17 cellular contexts compared by ENCODE assay signal in genomic region chr16:57938484-57938883, GRCh38. TPM values are rescaled to one million over a fixed set of nuclear protein-coding genes. Genes with fewer than 3 reads are reported as not detected.
DNase-seq lines count a peak whose midpoint lies in the region; ATAC-seq, FAIRE-seq and TF ChIP-seq lines count a peak whose summit lies in the region.
"Had no signal": no experiment of that assay in that cellular context is flagged by ENCODE, and none has a peak within 500 bp of the region (broad histone marks: within the 10 kb centered on the region; RNA-seq: fewer than 3 reads in every experiment).

No MANE protein-coding gene starts in this region.

- no peaks in the 10 kb centered on the region for H3K9me2 ChIP-seq in PC-9 (ENCODE audit: insufficient read depth)

- peaks cover 3% of the 10 kb centered on the region; the same call in 1 of the 2 replicates for H3F3A ChIP-seq in PC-9 (ENCODE audit: insufficient read depth, low read depth)

- CTCF ChIA-PET in PC-9 (lab: Charles Lee) (interaction anchor here (0.7 kb wide), 1 partner anchor 62 kb away, joined by 3 read pairs; the partner anchor contains the start of gene ZNF319), endothelial cell of umbilical vein (lab: Charles Lee) (interaction anchor here (1.3 to 1.5 kb wide), 4 partner anchors 11 to 36 kb away, joined by 3 to 5 read pairs (median 4); no protein-coding TSS in a partner anchor)

- H3K9me3 Mint-ChIP-seq in HFFc6: no peaks in the 10 kb centered on the region
- H3K9me3 Mint-ChIP-seq: CD4-positive, alpha-beta memory T cell had no signal

- H3K4me1 Mint-ChIP-seq in HFFc6 (ENCODE audit: low read depth): peaks cover 20% of the 10 kb centered on the region
- H3K4me1 Mint-ChIP-seq: CD4-positive, alpha-beta memory T cell had no signal

- no peak overlapping the region for H3K4me3 Mint-ChIP-seq in HFFc6
- H3K4me3 Mint-ChIP-seq: CD4-positive, alpha-beta memory T cell had no signal

- H3K9me1 ChIP-seq in endothelial cell of umbilical vein (replicated peaks; ENCODE audit: control insufficient read depth, extremely low read depth, insufficient read depth, low read length): no peaks in the 10 kb centered on the region

- dilution Hi-C loops in endothelial cell of umbilical vein (cut with MboI; ENCODE audit: extremely low pct_ligation_motif_present, low sequenced_read_pairs): no loop called here

- H3K27me3 Mint-ChIP-seq in HFFc6 (ENCODE audit: insufficient read depth): peaks cover 27% of the 10 kb centered on the region

- H3K4me2 ChIP-seq in PC-9 (no peak overlapping the region), endothelial cell of umbilical vein (ENCODE audit: insufficient read depth, low read length) (no peak overlapping the region), osteoblast (ENCODE audit: insufficient read depth, low read length) (no peak overlapping the region)

- DNase-seq in HFFc6: no peak
- DNase-seq in PC-9: no peak
- DNase-seq in endothelial cell of umbilical vein (ENCODE audit: low read depth, low spot score): no peak
- no peak for DNase-seq in osteoblast (ENCODE audit: insufficient read length, low spot score, missing footprints)
- no peak for DNase-seq in GM13976 (ENCODE audit: low spot score)
- no peak for DNase-seq in KBM-7
- no peak for DNase-seq in left lobe of liver (ENCODE audit: low spot score)
- DNase-seq: BE2C; CD4-positive, alpha-beta memory T cell; GF-D8; NCI-H1417 treated with DMSO at 0.1 percent for 48 hours; NCI-H510A; NCI-H82 had no signal

- no peak overlapping the region for H3K4me3 ChIP-seq in PC-9
- no peak overlapping the region for H3K4me3 ChIP-seq in endothelial cell of umbilical vein (replicated peaks in 1 of 3; ENCODE audit: insufficient read depth in 1 of 3, low read depth in 1 of 3, low read length in 3 of 3)
- no peak overlapping the region for H3K4me3 ChIP-seq in osteoblast (ENCODE audit: insufficient read depth, low read length)

- BruUV-seq in PC-9 (replicated peaks; lab: Mats Ljungman, UMichigan) (TSS peak; percentile 19), endothelial cell of umbilical vein (replicated peaks; lab: Mats Ljungman, UMichigan) (no TSS peak)

- intact Hi-C loops in PC-9 (cut with micrococcal nuclease; ENCODE audit: unreplicated experiment): no loop called here
- intact Hi-C loops in endothelial cell of umbilical vein (cut with micrococcal nuclease): no loop called here

- TF ChIP-seq POLR2A in endothelial cell of umbilical vein (IDR thresholded peaks at IDR 0.05; ENCODE audit: low read depth, low read length): no peak

- no peaks in the 10 kb centered on the region for H3K36me3 Mint-ChIP-seq in HFFc6 (ENCODE audit: low read depth)
- H3K36me3 Mint-ChIP-seq: CD4-positive, alpha-beta memory T cell had no signal

- POLR2A ChIA-PET in PC-9 (lab: Charles Lee; ENCODE audit: unreplicated experiment): interaction anchor here (0.7 kb wide), 1 partner anchor 386 kb away, joined by 5 read pairs; no protein-coding TSS in a partner anchor
- POLR2A ChIA-PET in endothelial cell of umbilical vein (lab: Charles Lee): no interaction called here

- H3K27me3 ChIP-seq in PC-9 (ENCODE audit: insufficient read depth, low read depth) (no peaks in the 10 kb centered on the region), endothelial cell of umbilical vein (ENCODE audit: control insufficient read depth in 2 of 2, insufficient read depth in 2 of 2, low read length in 2 of 2) (no peaks in the 10 kb centered on the region), osteoblast (ENCODE audit: insufficient read depth, low read length) (no peaks in the 10 kb centered on the region)
- H3K27me3 ChIP-seq: BE2C had no signal

- H3K79me2 ChIP-seq in PC-9 (ENCODE audit: low read depth) (no peaks in the 10 kb centered on the region), endothelial cell of umbilical vein (ENCODE audit: control insufficient read depth, insufficient read depth, low read length) (no peaks in the 10 kb centered on the region), osteoblast (ENCODE audit: insufficient read depth, low read length) (no peaks in the 10 kb centered on the region)

- H4K20me1 ChIP-seq in PC-9 (ENCODE audit: insufficient read depth): no peaks in the 10 kb centered on the region
- H4K20me1 ChIP-seq in endothelial cell of umbilical vein (replicated peaks; ENCODE audit: control insufficient read depth, extremely low read depth, insufficient read depth, low read length): no peaks in the 10 kb centered on the region
- no peaks in the 10 kb centered on the region for H4K20me1 ChIP-seq in osteoblast (ENCODE audit: insufficient read depth, low read length)

- H3K27ac ChIP-seq in PC-9 (no peak overlapping the region), endothelial cell of umbilical vein (ENCODE audit: insufficient read depth, low read depth, low read length) (no peak overlapping the region), osteoblast (ENCODE audit: low read depth, low read length) (no peak overlapping the region)

- H3K4me1 ChIP-seq in PC-9 (replicated peaks; ENCODE audit: insufficient read depth) (peaks cover 20% of the 10 kb centered on the region; the same call in 1 of the 2 replicates), endothelial cell of umbilical vein (ENCODE audit: control insufficient read depth, extremely low read depth, insufficient read depth, low read length) (no peaks in the 10 kb centered on the region), osteoblast (ENCODE audit: insufficient read depth, low read length) (peaks cover 2% of the 10 kb centered on the region)

- in situ Hi-C loops in GM13976 (cut with MboI; ENCODE audit: low sequenced_read_pairs, unreplicated experiment): no loop called here
- in situ Hi-C loops in KBM-7 (cut with MboI; ENCODE audit: low pct_unique_long_range_greater_than_20kb, low sequenced_read_pairs): no loop called here

- no peaks in the 10 kb centered on the region for H3K36me3 ChIP-seq in PC-9 (ENCODE audit: low read depth)
- H3K36me3 ChIP-seq in endothelial cell of umbilical vein (ENCODE audit: control insufficient read depth in 2 of 2, extremely low read depth in 1 of 2, insufficient read depth in 2 of 2, low read length in 2 of 2): no peaks in the 10 kb centered on the region
- no peaks in the 10 kb centered on the region for H3K36me3 ChIP-seq in osteoblast (ENCODE audit: insufficient read depth, low read length)

- no peak for ATAC-seq in left lobe of liver
- ATAC-seq in HG03354 (IDR thresholded peaks at IDR 0.05; ENCODE audit: poor library complexity, severe bottlenecking, unreplicated experiment): no peak

- FAIRE-seq in endothelial cell of umbilical vein (lab: Jason Lieb, UNC): no peak
- FAIRE-seq: D721Med had no signal

- no peak overlapping the region for H2AFZ ChIP-seq in PC-9
- peak overlapping the region; percentile 22 for H2AFZ ChIP-seq in endothelial cell of umbilical vein (ENCODE audit: low read depth, low read length)
- H2AFZ ChIP-seq in osteoblast (ENCODE audit: low read length): peak overlapping the region; percentile 17

- H3K9me3 ChIP-seq in PC-9 (ENCODE audit: insufficient read depth, low read depth) (no peaks in the 10 kb centered on the region), endothelial cell of umbilical vein (replicated peaks; ENCODE audit: control insufficient read depth, insufficient read depth, low read length) (no peaks in the 10 kb centered on the region), osteoblast (ENCODE audit: low read depth, low read length) (no peaks in the 10 kb centered on the region)
- H3K9me3 ChIP-seq: BE2C had no signal

- H3K9ac ChIP-seq in endothelial cell of umbilical vein (replicated peaks; ENCODE audit: extremely low read depth, insufficient read depth, low read length): no peak overlapping the region

- peak overlapping the region; percentile 8; the same call in 1 of the 2 replicates for H3K27ac Mint-ChIP-seq in HFFc6
- H3K27ac Mint-ChIP-seq: CD4-positive, alpha-beta memory T cell had no signal

- TF ChIP-seq CTCF in HFFc6 (IDR thresholded peaks at IDR 0.05) (no peak), PC-9 (conservative IDR thresholded peaks at IDR 0.05) (no peak), endothelial cell of umbilical vein (IDR thresholded peaks at IDR 0.05; ENCODE audit: extremely low read depth in 1 of 2, insufficient read depth in 1 of 2, low read depth in 1 of 2, low read length in 2 of 2) (no peak), osteoblast (IDR thresholded peaks at IDR 0.05; ENCODE audit: extremely low read depth, low read depth, low read length) (no peak), GM13976 (IDR thresholded peaks at IDR 0.05; ENCODE audit: borderline replicate concordance, control extremely low read depth, extremely low read depth, insufficient read depth, missing control alignments) (no peak)

TF ChIP-seq in endothelial cell of umbilical vein, 7 proteins besides CTCF, POLR2A, EP300 and RAD21:
- no peak for TF ChIP-seq JUN (IDR thresholded peaks at IDR 0.05; ENCODE audit: borderline replicate concordance, insufficient read depth, insufficient read length, low read depth)
- TF ChIP-seq MAX (IDR thresholded peaks at IDR 0.05; ENCODE audit: insufficient read depth, insufficient read length): no peak
- no peak for TF ChIP-seq POLR2AphosphoS5 (IDR thresholded peaks at IDR 0.05; ENCODE audit: insufficient read depth, low read depth, low read length)
- TF ChIP-seq FOS (IDR thresholded peaks at IDR 0.05; ENCODE audit: borderline replicate concordance, insufficient read depth, low read length): no peak
- no peak for TF ChIP-seq GATA2 (IDR thresholded peaks at IDR 0.05; ENCODE audit: insufficient read depth, insufficient read length, low read depth, low read length)
- no peak for TF ChIP-seq EZH2 (IDR thresholded peaks at IDR 0.05; ENCODE audit: borderline replicate concordance, low read depth, low read length, severe bottlenecking)
- TF ChIP-seq MYC (IDR thresholded peaks at IDR 0.05; ENCODE audit: low read depth, low read length): no peak

RNA-seq across cellular contexts. Expression of gene CNGB1, which starts 32.4 kb away (rescaled TPM):
- total RNA-seq in HFFc6 (2021; fragmentation: NEBNext Ultra II Directional; extraction: Animal tissue kit (Norgen Biotek cat#: 25700)): under 1 TPM in 1 of 6 experiments, not detected in 5; 0.02 TPM
- total RNA-seq in PC-9 (2021) (1.1 and 2.6 TPM in 2 replicates), endothelial cell of umbilical vein (not detected in 2 replicates), osteoblast (not detected in 2 replicates), left lobe of liver (not detected)
- polyA plus RNA-seq in endothelial cell of umbilical vein: not detected in 2 replicates
- not detected in 2 replicates for polyA plus RNA-seq in endothelial cell of umbilical vein (2011; cell fraction: cytosol; rRNA removed)
- polyA plus RNA-seq in endothelial cell of umbilical vein (2011; cell fraction: nucleus; rRNA removed): not detected in 2 replicates
- 0.33 TPM in 1 of 2 replicates, not detected in the other for polyA plus RNA-seq in endothelial cell of umbilical vein (2012)
- not detected in 2 replicates for polyA minus RNA-seq in endothelial cell of umbilical vein
- polyA minus RNA-seq in endothelial cell of umbilical vein (2011; cell fraction: cytosol; rRNA and poly(A)+ RNA removed): 5.3 TPM
- not detected in 2 replicates for polyA minus RNA-seq in endothelial cell of umbilical vein (2011; cell fraction: nucleus; rRNA and poly(A)+ RNA removed)
- total RNA-seq: CD4-positive, alpha-beta memory T cell; RPMI7951 had no signal
- polyA plus RNA-seq: AG04450; CD4-positive, alpha-beta memory T cell had no signal
